Comparison of ENCODE assay signal across 8 cellular contexts in the genomic region with DNA sequence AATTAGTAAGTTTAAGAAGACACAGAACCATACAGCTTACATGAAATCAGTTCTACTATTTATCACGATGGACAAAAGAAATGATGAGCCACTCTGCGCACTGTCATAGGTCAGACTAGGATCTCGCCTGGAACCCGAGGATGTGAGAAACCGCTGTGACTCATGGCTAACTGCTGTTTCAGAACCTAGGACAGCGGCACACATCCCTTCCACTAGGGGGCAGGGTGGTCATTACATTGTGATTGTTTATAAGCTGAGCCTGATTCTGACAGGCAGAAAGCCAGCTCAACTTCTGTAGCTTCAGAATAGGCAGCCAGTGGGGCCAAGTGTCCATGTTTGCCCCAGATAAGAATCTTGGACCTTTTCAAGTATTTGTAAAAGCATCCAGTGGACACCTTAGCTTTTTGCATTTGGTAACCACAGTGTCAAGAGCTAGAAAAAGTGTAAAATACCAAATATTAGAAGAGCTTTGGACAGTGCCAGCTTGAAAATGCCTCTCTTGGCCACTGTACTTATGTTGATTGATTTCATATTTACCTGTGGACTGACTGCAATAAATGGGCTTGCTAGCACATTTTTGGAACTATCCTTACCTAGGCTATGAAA.
DNase-seq lines count a peak whose midpoint lies in the region; TF ChIP-seq lines count a peak whose summit lies in the region.

No MANE protein-coding gene starts in this region.

- peak; percentile 64 for DNase-seq in GM10266 (ENCODE audit: extremely low spot score)
- DNase-seq in H7: peak; percentile 33
- peak; percentile 83 for DNase-seq in LNCaP clone FGC (ENCODE audit: low read depth)
- peak; percentile 34 for DNase-seq in SHP77 treated with DMSO at 0.1 percent for 48 hours (lab: John Stamatoyannopoulos, UW)
- peak; percentile 24 to 66 (median 54) for DNase-seq in activated naive CD4-positive, alpha-beta T cell (lab: John Stamatoyannopoulos, UW)
- peak; percentile 44 for DNase-seq in glomerular endothelial cell (ENCODE audit: extremely low read depth, low read depth, low spot score)
- peak; percentile 90 for DNase-seq in pons (ENCODE audit: low spot score)
- DNase-seq in ureter (ENCODE audit: low spot score): peak; percentile 83

- H3K4me3 ChIP-seq in H7 (ENCODE audit: insufficient read depth, low read depth, low read length): no peak overlapping the region
- no peak overlapping the region for H3K4me3 ChIP-seq in LNCaP clone FGC (ENCODE audit: low read depth, low read length)

- TF ChIP-seq CTCF in GM10266 (IDR thresholded peaks at IDR 0.05; ENCODE audit: control insufficient read depth, insufficient read depth, low read depth, missing control alignments) (peak; percentile 98), LNCaP clone FGC (IDR thresholded peaks at IDR 0.05; ENCODE audit: control insufficient read depth, extremely low read depth, insufficient read depth) (peak; percentile 99)

- H3K27me3 ChIP-seq in H7 (ENCODE audit: control insufficient read depth, insufficient read depth, low read length): no peaks in the 10 kb centered on the region

- no peaks in the 10 kb centered on the region for H3K36me3 ChIP-seq in H7 (replicated peaks; ENCODE audit: control insufficient read depth, insufficient read depth, low read length)

Comparison
In these comparisons a context has a peak if more than half of its experiments do, and no peak if none do; other contexts are left out.
1. DNase-seq: peak in every context shown above with its lines; median percentile 90 in pons; 83 in LNCaP clone FGC; 83 in ureter; 64 in GM10266; 54 in activated naive CD4-positive, alpha-beta T cell; 44 in glomerular endothelial cell; 34 in SHP77 treated with DMSO at 0.1 percent for 48 hours; 33 in H7.